In genomic region chr15:99504823-99505551, GRCh38 we compare ENCODE assay signal across 8 cellular contexts.
DNase-seq lines count a peak whose midpoint lies in the region; ATAC-seq and TF ChIP-seq lines count a peak whose summit lies in the region.

No MANE protein-coding gene starts in this region.

- H3K4me3 ChIP-seq in OCI-LY1 (ENCODE audit: low read depth, low read length, poor library complexity, severe bottlenecking) = peak overlapping the region; percentile 6
- no peak overlapping the region for H3K4me3 ChIP-seq in effector memory CD4-positive, alpha-beta T cell (ENCODE audit: insufficient read depth, low read depth, low read length, poor library complexity, severe bottlenecking)

- peak overlapping the region; percentile 96 for H3K27ac ChIP-seq in OCI-LY1 (ENCODE audit: low read depth, low read length, poor library complexity, severe bottlenecking)
- H3K27ac ChIP-seq in effector memory CD4-positive, alpha-beta T cell (ENCODE audit: insufficient read depth, low read length, poor library complexity, severe bottlenecking) = no peak overlapping the region

- H3K9me2 ChIP-seq in OCI-LY1 (ENCODE audit: low read depth, low read length) = no peaks in the 10 kb centered on the region

- H3K27me3 ChIP-seq in OCI-LY1 (ENCODE audit: insufficient read depth, low read length) = no peaks in the 10 kb centered on the region
- H3K27me3 ChIP-seq in effector memory CD4-positive, alpha-beta T cell (replicated peaks; ENCODE audit: control insufficient read depth, insufficient read depth, low read length, poor library complexity, severe bottlenecking) = no peaks in the 10 kb centered on the region

- H3K9ac ChIP-seq in OCI-LY1 (ENCODE audit: low read length) = peak overlapping the region; percentile 47; the same call in 1 of the 2 replicates

- no peaks in the 10 kb centered on the region for H3K36me3 ChIP-seq in OCI-LY1 (ENCODE audit: insufficient read depth, low read length)
- H3K36me3 ChIP-seq in effector memory CD4-positive, alpha-beta T cell (ENCODE audit: control insufficient read depth, insufficient read depth, low read length) = no peaks in the 10 kb centered on the region

- H3K9me3 ChIP-seq in OCI-LY1 (ENCODE audit: low read length) = no peaks in the 10 kb centered on the region
- H3K9me3 ChIP-seq in effector memory CD4-positive, alpha-beta T cell (ENCODE audit: control insufficient read depth, low read length) = no peaks in the 10 kb centered on the region

- H3K4me1 ChIP-seq in OCI-LY1 (ENCODE audit: insufficient read depth, low read length, severe bottlenecking) = peaks cover 92% of the 10 kb centered on the region
- H3K4me1 ChIP-seq in effector memory CD4-positive, alpha-beta T cell (ENCODE audit: control insufficient read depth, insufficient read depth, low read length, poor library complexity, severe bottlenecking) = no peaks in the 10 kb centered on the region

- H2AFZ ChIP-seq in OCI-LY1 (ENCODE audit: low read length) = no peak overlapping the region

- H3K79me2 ChIP-seq in OCI-LY1 (ENCODE audit: insufficient read depth, low read length) = no peaks in the 10 kb centered on the region

- peak; percentile 31 to 45 for ATAC-seq in activated CD4-positive, CD25-positive, alpha-beta regulatory T cell treated with anti-CD3 and anti-CD28 coated beads, Interleukin-2, amount 50 U/mL, for 24 hours

- H3K4me2 ChIP-seq in OCI-LY1 (ENCODE audit: low read length) = peak overlapping the region; percentile 53

- no peak for DNase-seq in activated CD4-positive, CD25-positive, alpha-beta regulatory T cell (lab: John Stamatoyannopoulos, UW)
- DNase-seq in H4 (ENCODE audit: low spot score) (peak; percentile 50), iPS-NIHi7 (ENCODE audit: extremely low spot score) (peak; percentile 50), 8988T (no peak), hippocampal formation (lab: John Stamatoyannopoulos, UW) (no peak)
- DNase-seq in effector memory CD4-positive, alpha-beta T cell = no peak

- H3F3A ChIP-seq in OCI-LY1 (ENCODE audit: insufficient read depth, low read length) = peaks cover 3% of the 10 kb centered on the region; the same call in 1 of the 2 replicates

- H4K20me1 ChIP-seq in OCI-LY1 (ENCODE audit: insufficient read depth, low read length) = no peaks in the 10 kb centered on the region

- TF ChIP-seq CTCF in OCI-LY1 (IDR thresholded peaks at IDR 0.05; ENCODE audit: low read length) = peak; percentile 48

Comparison
In these comparisons a context has a peak if more than half of its experiments do, and no peak if none do; other contexts are left out.
1. DNase-seq: peak in H4 (single experiment) and iPS-NIHi7 (single experiment); none in activated CD4-positive, CD25-positive, alpha-beta regulatory T cell (0 of 4), effector memory CD4-positive, alpha-beta T cell (0 of 3), 8988T (single experiment) and hippocampal formation (0 of 2).